8 cellular contexts compared by ENCODE assay signal in the genomic region with DNA sequence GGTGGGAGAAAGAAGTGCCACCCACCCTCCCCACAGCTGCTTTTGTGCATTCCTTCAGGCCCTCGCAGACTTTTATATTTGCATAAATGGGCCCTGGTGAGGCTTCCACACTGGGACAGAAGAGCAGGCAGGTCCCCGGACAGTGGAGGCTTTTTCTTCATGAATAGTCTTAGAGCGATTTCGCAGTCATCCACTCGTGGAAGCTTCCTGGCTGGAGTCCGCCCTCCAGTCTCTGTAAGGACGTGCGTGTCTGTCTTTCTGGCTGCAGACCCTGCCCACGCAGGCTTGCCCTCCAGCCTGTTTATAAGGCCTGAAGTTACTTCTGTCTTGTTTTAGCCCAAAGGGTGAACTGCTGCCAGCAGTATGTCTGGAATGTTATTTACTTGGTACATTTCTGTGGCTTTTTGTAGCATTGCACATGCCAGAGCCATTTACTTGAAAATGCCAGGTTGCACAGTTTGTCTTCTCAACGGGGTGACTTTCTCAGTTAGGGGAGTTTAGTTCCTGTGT.
DNase-seq lines count a peak whose midpoint lies in the region; ATAC-seq and TF ChIP-seq lines count a peak whose summit lies in the region.

No MANE protein-coding gene starts in this region.

- no peaks in the 10 kb centered on the region for H3K27me3 ChIP-seq in adipocyte (replicated peaks; ENCODE audit: control insufficient read depth, insufficient read depth, low read length)
- no peaks in the 10 kb centered on the region for H3K27me3 ChIP-seq in right atrium auricular region
- H3K27me3 ChIP-seq in skeletal muscle tissue (ENCODE audit: control insufficient read depth in 3 of 3, insufficient read depth in 3 of 3, low read length in 3 of 3): no peaks in the 10 kb centered on the region
- no peaks in the 10 kb centered on the region for H3K27me3 ChIP-seq in CD8-positive, alpha-beta T cell (ENCODE audit: insufficient read depth, low read length)

- H3K4me1 ChIP-seq in adipocyte (ENCODE audit: control insufficient read depth, insufficient read depth, low read length): peaks cover 49% of the 10 kb centered on the region
- H3K4me1 ChIP-seq in right atrium auricular region: peaks cover 0 to 54% of the 10 kb centered on the region in 2 donors
- H3K4me1 ChIP-seq in skeletal muscle tissue (ENCODE audit: control insufficient read depth in 3 of 3, insufficient read depth in 3 of 3, low read length in 3 of 3): peaks cover 26 to 30% (median 30%) of the 10 kb centered on the region in 3 donors
- no peaks in the 10 kb centered on the region for H3K4me1 ChIP-seq in CD8-positive, alpha-beta T cell (ENCODE audit: insufficient read depth, low read length)

- H3K4me3 ChIP-seq in adipocyte (ENCODE audit: low read length): peak overlapping the region; percentile 48
- H3K4me3 ChIP-seq in right atrium auricular region: no peak overlapping the region
- peak overlapping the region in 1 of 3 donors; percentile 14 for H3K4me3 ChIP-seq in skeletal muscle tissue (ENCODE audit: low read length in 3 of 3)
- H3K4me3 ChIP-seq in CD8-positive, alpha-beta T cell (ENCODE audit: low read depth, low read length): no peak overlapping the region

- no peaks in the 10 kb centered on the region for H3K27me3 Mint-ChIP-seq in CD8-positive, alpha-beta T cell (ENCODE audit: low read depth)

- TF ChIP-seq CTCF in right atrium auricular region (IDR thresholded peaks at IDR 0.05): no peak
- no peak for TF ChIP-seq CTCF in CD8-positive, alpha-beta T cell (IDR thresholded peaks at IDR 0.05)

- H3K27ac ChIP-seq in right atrium auricular region: peak overlapping the region; percentile 71 to 85
- peak overlapping the region; percentile 65 for H3K27ac ChIP-seq in skeletal muscle tissue (ENCODE audit: low read depth, low read length)
- no peak overlapping the region for H3K27ac ChIP-seq in CD8-positive, alpha-beta T cell (ENCODE audit: low read depth, low read length)

- H3K36me3 ChIP-seq in adipocyte (ENCODE audit: control insufficient read depth, insufficient read depth, low read length, severe bottlenecking): no peaks in the 10 kb centered on the region
- H3K36me3 ChIP-seq in right atrium auricular region: no peaks in the 10 kb centered on the region
- no peaks in the 10 kb centered on the region for H3K36me3 ChIP-seq in skeletal muscle tissue (ENCODE audit: control insufficient read depth in 3 of 3, insufficient read depth in 3 of 3, low read length in 3 of 3)
- H3K36me3 ChIP-seq in CD8-positive, alpha-beta T cell (ENCODE audit: insufficient read depth, low read length): no peaks in the 10 kb centered on the region

- POLR2A ChIA-PET in CD8-positive, alpha-beta T cell (lab: Charles Lee): no interaction called here

- peaks cover 18% of the 10 kb centered on the region for H3K36me3 Mint-ChIP-seq in CD8-positive, alpha-beta T cell

- H3K9me3 Mint-ChIP-seq in CD8-positive, alpha-beta T cell: no peaks in the 10 kb centered on the region

- H3K9me3 ChIP-seq in adipocyte (ENCODE audit: control insufficient read depth, low read length): no peaks in the 10 kb centered on the region
- no peaks in the 10 kb centered on the region for H3K9me3 ChIP-seq in right atrium auricular region
- H3K9me3 ChIP-seq in skeletal muscle tissue (ENCODE audit: control insufficient read depth in 3 of 3, low read length in 3 of 3): no peaks in the 10 kb centered on the region
- H3K9me3 ChIP-seq in CD8-positive, alpha-beta T cell (ENCODE audit: low read length): no peaks in the 10 kb centered on the region

- peaks cover 3% of the 10 kb centered on the region for H3K4me1 Mint-ChIP-seq in CD8-positive, alpha-beta T cell (ENCODE audit: low read depth)

- H3K9ac ChIP-seq in adipocyte (ENCODE audit: low read length) (peak overlapping the region; percentile 89), skeletal muscle tissue (ENCODE audit: low read depth in 1 of 3, low read length in 3 of 3) (peak overlapping the region in 1 of 3 donors; percentile 62)

- intact Hi-C loops in CD8-positive, alpha-beta T cell (cut with DNase I, micrococcal nuclease): no loop called here

- ATAC-seq in GM18519 (IDR thresholded peaks at IDR 0.05; ENCODE audit: low FRiP score, unreplicated experiment): no peak
- no peak for ATAC-seq in CD8-positive, alpha-beta T cell

- no peak overlapping the region for H3K27ac Mint-ChIP-seq in CD8-positive, alpha-beta T cell

- DNase-seq in HK-2 (ENCODE audit: unreplicated experiment) (peak; percentile 75), adipocyte (ENCODE audit: low read depth) (peak; percentile 96), right atrium auricular region (ENCODE audit: low spot score) (peak; percentile 75), NCI-H1417 (lab: John Stamatoyannopoulos, UW) (no peak)
- no peak for DNase-seq in CD8-positive, alpha-beta T cell
- DNase-seq in stimulated activated CD4-positive, alpha-beta T cell treated with anti-CD3 and anti-CD28 coated beads, Interleukin-2, amount 100 ng/mL, for 24 hours: no peak

- H3K4me3 Mint-ChIP-seq in CD8-positive, alpha-beta T cell: no peak overlapping the region

- CTCF ChIA-PET in CD8-positive, alpha-beta T cell (lab: Charles Lee): no interaction called here

Comparison
In these comparisons a context has a peak if more than half of its experiments do, and no peak if none do; other contexts are left out.
1. DNase-seq: peak in HK-2 (single experiment), adipocyte (single experiment) and right atrium auricular region (single experiment); none in CD8-positive, alpha-beta T cell (0 of 7), NCI-H1417 (0 of 3) and stimulated activated CD4-positive, alpha-beta T cell treated with anti-CD3 and anti-CD28 coated beads, Interleukin-2, amount 100 ng/mL, for 24 hours (0 of 2).